15 cellular contexts compared by ENCODE assay signal in genomic region chr18:44786257-44786656, GRCh38.
DNase-seq lines count a peak whose midpoint lies in the region; ATAC-seq and TF ChIP-seq lines count a peak whose summit lies in the region.
"Had no signal": no experiment of that assay in that cellular context is flagged by ENCODE, and none has a peak within 500 bp of the region (broad histone marks: within the 10 kb centered on the region; RNA-seq: fewer than 3 reads in every experiment).

No MANE protein-coding gene starts in this region.

- H3K4me2 ChIP-seq in hepatocyte, result peak overlapping the region; percentile 18
- H3K4me2 ChIP-seq in Karpas-422 (ENCODE audit: low read depth, low read length, poor library complexity, severe bottlenecking), result no peak overlapping the region

- no peaks in the 10 kb centered on the region for H3K36me3 Mint-ChIP-seq in activated T-cell treated with anti-CD3 and anti-CD28 coated beads, Interleukin-2, amount 50 U/mL, for 4 hours (ENCODE audit: insufficient read depth)
- H3K36me3 Mint-ChIP-seq: activated naive CD4-positive, alpha-beta T cell treated with anti-CD3 and anti-CD28 coated beads, Interleukin-2, amount 50 U/mL, for 24 hours; WTC11 had no signal

- H3K27ac ChIP-seq in hepatocyte, result no peak overlapping the region
- H3K27ac ChIP-seq in Karpas-422 (ENCODE audit: low read length), result no peak overlapping the region

- no peak for DNase-seq in hepatocyte (ENCODE audit: low spot score)
- no peak for DNase-seq in activated T-cell treated with anti-CD3 and anti-CD28 coated beads, Interleukin-2, amount 50 U/mL, for 4 hours
- no peak for DNase-seq in NCI-H2171 treated with DMSO at 0.1 percent for 48 hours (lab: John Stamatoyannopoulos, UW)
- no peak for DNase-seq in Karpas-422
- DNase-seq in activated effector memory CD4-positive, alpha-beta T cell treated with Interleukin-2 at 50 U/mL for 16 hours, result no peak
- DNase-seq: C1 segment of cervical spinal cord; effector CD8-positive, alpha-beta T cell; NCI-H1105; stimulated activated CD4-positive, alpha-beta T cell treated with anti-CD3 and anti-CD28 coated beads, Interleukin-12 subunit alpha, Interleukin-12 subunit beta, amount 100 ng/mL, for 4 hours had no signal

- H3K9ac ChIP-seq in Karpas-422 (ENCODE audit: low read length), result no peak overlapping the region

- H3K79me2 ChIP-seq in hepatocyte, result peaks cover 55% of the 10 kb centered on the region
- no peaks in the 10 kb centered on the region for H3K79me2 ChIP-seq in Karpas-422 (ENCODE audit: low read length)

- peaks cover 4% of the 10 kb centered on the region for H3K4me1 Mint-ChIP-seq in activated T-cell treated with anti-CD3 and anti-CD28 coated beads, Interleukin-2, amount 50 U/mL, for 4 hours (ENCODE audit: low read depth)
- H3K4me1 Mint-ChIP-seq: activated naive CD4-positive, alpha-beta T cell treated with anti-CD3 and anti-CD28 coated beads, Interleukin-2, amount 50 U/mL, for 24 hours had no signal

- H2AFZ ChIP-seq in hepatocyte (no peak overlapping the region), Karpas-422 (ENCODE audit: low read length) (no peak overlapping the region)

- H3K4me1 ChIP-seq in hepatocyte (ENCODE audit: insufficient read depth) (peaks cover 43% of the 10 kb centered on the region), Karpas-422 (ENCODE audit: low read length) (no peaks in the 10 kb centered on the region)

- H3K4me3 ChIP-seq in hepatocyte, result no peak overlapping the region
- H3K4me3 ChIP-seq in Karpas-422 (ENCODE audit: low read length), result no peak overlapping the region

- H3K9me3 ChIP-seq in hepatocyte (ENCODE audit: low read depth), result no peaks in the 10 kb centered on the region
- H3K9me3 ChIP-seq in Karpas-422 (ENCODE audit: low read length), result no peaks in the 10 kb centered on the region

- ATAC-seq in GM18517 (IDR thresholded peaks at IDR 0.05; ENCODE audit: unreplicated experiment) (peak; percentile 15), GM21576 (IDR thresholded peaks at IDR 0.05; ENCODE audit: unreplicated experiment) (peak; percentile 16), HG03175 (IDR thresholded peaks at IDR 0.05; ENCODE audit: unreplicated experiment) (peak; percentile 14)
- no peak for ATAC-seq in activated T-cell treated with anti-CD3 and anti-CD28 coated beads, Interleukin-2, amount 50 U/mL, for 4 hours
- ATAC-seq: Panc1, WTC11 had no signal

- H3K27me3 Mint-ChIP-seq in activated T-cell treated with anti-CD3 and anti-CD28 coated beads, Interleukin-2, amount 50 U/mL, for 4 hours (ENCODE audit: low read depth), result no peaks in the 10 kb centered on the region
- H3K27me3 Mint-ChIP-seq: activated naive CD4-positive, alpha-beta T cell treated with anti-CD3 and anti-CD28 coated beads, Interleukin-2, amount 50 U/mL, for 24 hours had no signal

- H4K20me1 ChIP-seq in hepatocyte (ENCODE audit: insufficient read depth, poor library complexity, severe bottlenecking) (peaks cover 4% of the 10 kb centered on the region), Karpas-422 (ENCODE audit: insufficient read depth, low read depth, low read length) (no peaks in the 10 kb centered on the region)

- no peaks in the 10 kb centered on the region for H3K36me3 ChIP-seq in hepatocyte (replicated peaks; ENCODE audit: insufficient read depth, low read depth)
- H3K36me3 ChIP-seq in Karpas-422 (ENCODE audit: insufficient read depth, low read length), result no peaks in the 10 kb centered on the region

- H3K4me3 Mint-ChIP-seq in activated T-cell treated with anti-CD3 and anti-CD28 coated beads, Interleukin-2, amount 50 U/mL, for 4 hours, result no peak overlapping the region
- H3K4me3 Mint-ChIP-seq: activated naive CD4-positive, alpha-beta T cell treated with anti-CD3 and anti-CD28 coated beads, Interleukin-2, amount 50 U/mL, for 24 hours; WTC11 had no signal

- no peaks in the 10 kb centered on the region for H3K27me3 ChIP-seq in hepatocyte
- no peaks in the 10 kb centered on the region for H3K27me3 ChIP-seq in Karpas-422 (ENCODE audit: low read length)

- TF ChIP-seq CTCF in hepatocyte (IDR thresholded peaks at IDR 0.05; ENCODE audit: poor library complexity), result no peak

- H3K9me2 ChIP-seq in hepatocyte (replicated peaks; ENCODE audit: insufficient read depth) (no peaks in the 10 kb centered on the region), Karpas-422 (replicated peaks; ENCODE audit: insufficient read depth, low read length) (no peaks in the 10 kb centered on the region)

- no peaks in the 10 kb centered on the region for H3K9me3 Mint-ChIP-seq in activated T-cell treated with anti-CD3 and anti-CD28 coated beads, Interleukin-2, amount 50 U/mL, for 4 hours
- H3K9me3 Mint-ChIP-seq: activated naive CD4-positive, alpha-beta T cell treated with anti-CD3 and anti-CD28 coated beads, Interleukin-2, amount 50 U/mL, for 24 hours; WTC11 had no signal

Comparison
In these comparisons a context has a peak if more than half of its experiments do, and no peak if none do; other contexts are left out.
1. ATAC-seq: peak in GM18517 (single experiment), GM21576 (single experiment) and HG03175 (single experiment); none in activated T-cell treated with anti-CD3 and anti-CD28 coated beads, Interleukin-2, amount 50 U/mL, for 4 hours (0 of 2).